In the genomic region with DNA sequence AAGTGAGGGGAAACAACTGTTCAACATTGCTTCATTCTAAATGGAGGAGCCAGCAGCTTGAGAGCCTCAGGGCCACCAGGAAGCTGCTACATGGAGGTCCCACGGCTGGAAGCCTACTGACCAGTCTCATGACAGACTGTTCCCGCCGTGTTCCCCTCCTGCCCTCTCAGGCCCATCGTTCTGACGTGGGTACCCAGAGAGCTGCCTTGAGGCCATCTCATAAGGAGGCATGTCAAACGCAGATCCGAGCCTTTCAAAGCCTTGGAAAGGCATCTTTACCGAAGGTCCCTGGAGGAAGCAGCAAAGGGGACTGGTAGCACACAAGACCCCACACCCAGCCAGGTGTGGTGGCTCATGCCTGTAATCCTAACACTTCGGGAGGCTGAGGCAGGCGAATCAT, we compare ENCODE assay signal across 22 cellular contexts. TPM values are rescaled to one million over a fixed set of nuclear protein-coding genes. Genes with fewer than 3 reads are reported as not detected.
A peak's percentile ranks its signal among the peaks of the same experiment; 100 is the strongest.
DNase-seq lines count a peak whose midpoint lies in the region; ATAC-seq, FAIRE-seq and TF ChIP-seq lines count a peak whose summit lies in the region.
"Had no signal": no experiment of that assay in that cellular context is flagged by ENCODE, and none has a peak within 500 bp of the region (broad histone marks: within the 10 kb centered on the region; RNA-seq: fewer than 3 reads in every experiment).

No MANE protein-coding gene starts in this region.

- BruUV-seq in IMR-90 (replicated peaks; lab: Mats Ljungman, UMichigan): no TSS peak

- ATAC-seq in IMR-90 (ENCODE audit: low read depth): no peak
- ATAC-seq in HG03039 (IDR thresholded peaks at IDR 0.05; ENCODE audit: unreplicated experiment): no peak
- no peak for ATAC-seq in GM21723 (IDR thresholded peaks at IDR 0.05; ENCODE audit: unreplicated experiment)
- ATAC-seq: A549, GM12878 had no signal

- no peaks in the 10 kb centered on the region for H3K9me3 ChIP-seq in IMR-90 (ENCODE audit: control insufficient read depth, insufficient read depth, low read length)
- H3K9me3 ChIP-seq in kidney (ENCODE audit: control insufficient read depth in 1 of 2, low read length in 2 of 2): no peaks in the 10 kb centered on the region
- no peaks in the 10 kb centered on the region for H3K9me3 ChIP-seq in neutrophil
- H3K9me3 ChIP-seq: A549; BE2C; BLaER1 treated with 17β-estradiol and CSF1 and Interleukin-3, amounts not matched to agents 10 nM and 100 nM had no signal

- no peak for DNase-seq in IMR-90
- peak; percentile 29 for DNase-seq in kidney
- DNase-seq in NCI-H2196 treated with DMSO at 0.1 percent for 48 hours (lab: John Stamatoyannopoulos, UW; ENCODE audit: unreplicated experiment): no peak
- DNase-seq: 8988T; ACHN; BE2C; CD4-positive, alpha-beta T cell; CD8-positive, alpha-beta memory T cell; DMS 273 treated with DMSO at 0.1 percent for 48 hours; DMS79; EL; GDM1; GOT3; HCEC 1CT had no signal

- no peak overlapping the region for H3K14ac ChIP-seq in IMR-90 (replicated peaks; ENCODE audit: low read depth, low read length)

- H4K8ac ChIP-seq in IMR-90 (ENCODE audit: low read depth in 2 of 2, low read length in 2 of 2): no peak overlapping the region

- no peak overlapping the region for H3K23ac ChIP-seq in IMR-90 (ENCODE audit: low read depth, low read length)

- CTCF ChIA-PET in IMR-90 (lab: Yijun Ruan, JAX): interaction anchor here (0.6 kb wide), 1 partner anchor 495 kb away, joined by 3 read pairs; no protein-coding TSS in a partner anchor

- dilution Hi-C loops in IMR-90 (cut with HindIII; ENCODE audit: low sequenced_read_pairs, unreplicated experiment): no loop called here

- H3K4me3 ChIP-seq in IMR-90 (ENCODE audit: insufficient read depth, low read depth, low read length): no peak overlapping the region
- no peak overlapping the region for H3K4me3 ChIP-seq in kidney (ENCODE audit: low read length in 2 of 2)
- H3K4me3 ChIP-seq in neutrophil (ENCODE audit: low read depth in 1 of 2, low read length in 1 of 2): peak overlapping the region in 1 of 2 experiments; percentile 18
- H3K4me3 ChIP-seq: A549; BLaER1 treated with 17β-estradiol and CSF1 and Interleukin-3, amounts not matched to agents 10 nM and 100 nM; GM12878 had no signal

- in situ Hi-C loops in IMR-90 (cut with MboI; ENCODE audit: low sequenced_read_pairs): loop anchor here (5.0 kb wide), 1 partner anchor 38 kb away; no protein-coding TSS in a partner anchor

- no peak overlapping the region for H4K5ac ChIP-seq in IMR-90 (ENCODE audit: low read depth, low read length)

- H3K4ac ChIP-seq in IMR-90 (ENCODE audit: low read depth, low read length): no peak overlapping the region

- H2BK15ac ChIP-seq in IMR-90 (ENCODE audit: low read depth, low read length): no peak overlapping the region

- H3K4me2 ChIP-seq in IMR-90 (ENCODE audit: low read depth, low read length): no peak overlapping the region
- H3K4me2 ChIP-seq: A549; BLaER1 treated with 17β-estradiol and CSF1 and Interleukin-3, amounts not matched to agents 10 nM and 100 nM had no signal

- H2BK120ac ChIP-seq in IMR-90 (ENCODE audit: low read depth, low read length): no peak overlapping the region

- H3K4me1 ChIP-seq in IMR-90 (ENCODE audit: control insufficient read depth, insufficient read depth, low read length) (peaks cover 3% of the 10 kb centered on the region), kidney (ENCODE audit: control insufficient read depth in 1 of 2, insufficient read depth in 1 of 2, low read depth in 1 of 2, low read length in 2 of 2) (no peaks in the 10 kb centered on the region), neutrophil (ENCODE audit: control insufficient read depth in 1 of 2, insufficient read depth in 1 of 2, low read depth in 1 of 2, low read length in 1 of 2) (peaks cover 33 to 39% of the 10 kb centered on the region in 2 experiments)

- H4K20me1 ChIP-seq in IMR-90 (ENCODE audit: insufficient read depth, low read length): no peaks in the 10 kb centered on the region
- H4K20me1 ChIP-seq: BLaER1 treated with 17β-estradiol and CSF1 and Interleukin-3, amounts not matched to agents 10 nM and 100 nM had no signal

- H2AFZ ChIP-seq in IMR-90 (replicated peaks; ENCODE audit: low read length, poor library complexity): no peak overlapping the region

- H3K27ac ChIP-seq in IMR-90 (ENCODE audit: insufficient read depth, low read length) (no peak overlapping the region), kidney (ENCODE audit: low read depth in 2 of 2, low read length in 2 of 2) (no peak overlapping the region), neutrophil (peak overlapping the region; percentile 43)
- H3K27ac ChIP-seq: A549; BLaER1 treated with 17β-estradiol and CSF1 and Interleukin-3, amounts not matched to agents 10 nM and 100 nM had no signal

- H2BK5ac ChIP-seq in IMR-90 (ENCODE audit: low read depth, low read length, poor library complexity, severe bottlenecking): no peak overlapping the region

- intact Hi-C loops in IMR-90 (cut with micrococcal nuclease): loop anchor here (10.0 kb wide), 1 partner anchor 295 kb away; a partner anchor contains a TSS
- intact Hi-C loops in kidney (cut with DNase I): loop anchor here (10.0 kb wide), 1 partner anchor 95 kb away; no protein-coding TSS in a partner anchor

- TF ChIP-seq CTCF in IMR-90 (conservative IDR thresholded peaks at IDR 0.05; ENCODE audit: low read depth, low read length) (no peak), kidney (IDR thresholded peaks at IDR 0.05; ENCODE audit: borderline replicate concordance, extremely low read depth, insufficient read depth) (no peak), neutrophil (IDR thresholded peaks at IDR 0.05) (no peak)

- H2BK20ac ChIP-seq in IMR-90 (ENCODE audit: low read depth, low read length): no peak overlapping the region

- POLR2A ChIA-PET in IMR-90 (lab: Charles Lee; ENCODE audit: unreplicated experiment): no interaction called here

- H2AK5ac ChIP-seq in IMR-90 (ENCODE audit: low read depth, low read length): 0 out of 2 replicates have a peak overlapping the region, but pooled peaks have one; percentile 27

- H3K18ac ChIP-seq in IMR-90 (ENCODE audit: low read depth, low read length): no peak overlapping the region

- H3K27me3 ChIP-seq in IMR-90 (ENCODE audit: control insufficient read depth, insufficient read depth, low read length): no peaks in the 10 kb centered on the region
- no peaks in the 10 kb centered on the region for H3K27me3 ChIP-seq in neutrophil
- H3K27me3 ChIP-seq: BE2C; BLaER1 treated with 17β-estradiol and CSF1 and Interleukin-3, amounts not matched to agents 10 nM and 100 nM had no signal

- H3K9ac ChIP-seq in IMR-90 (ENCODE audit: low read depth, low read length) (no peak overlapping the region), kidney (ENCODE audit: low read length in 2 of 2) (no peak overlapping the region)
- H3K9ac ChIP-seq: BLaER1 treated with 17β-estradiol and CSF1 and Interleukin-3, amounts not matched to agents 10 nM and 100 nM had no signal

- H3K56ac ChIP-seq in IMR-90 (ENCODE audit: extremely low read depth, insufficient read depth, low read length): no peak overlapping the region

- no peak for TF ChIP-seq RAD21 in IMR-90 (IDR thresholded peaks at IDR 0.05; ENCODE audit: low read length)

- peaks cover 8% of the 10 kb centered on the region for H3K9me1 ChIP-seq in IMR-90 (ENCODE audit: insufficient read depth, low read length)

- no peak for TF ChIP-seq POLR2A in IMR-90 (IDR thresholded peaks at IDR 0.05; ENCODE audit: low read depth, low read length)

- no peak overlapping the region for H2AK9ac ChIP-seq in IMR-90 (replicated peaks; ENCODE audit: low read depth, low read length, poor library complexity)

- no peak for FAIRE-seq in kidney (lab: Jason Lieb, UNC)
- FAIRE-seq: A549, D721Med, GM12878, H54 had no signal

- WGBS in IMR-90 (ENCODE audit: extremely low coverage in 2 of 2, insufficient read length in 1 of 2), 2 experiments: 82% methylated on average over 7 of the region's 10 CpGs; no CpG with 5 or more reads in 1 of the 2 experiments

- H4K91ac ChIP-seq in IMR-90 (ENCODE audit: insufficient read depth, low read depth, low read length): no peak overlapping the region

- H3K36me3 ChIP-seq in IMR-90 (ENCODE audit: control insufficient read depth, insufficient read depth, low read length): no peaks in the 10 kb centered on the region
- no peaks in the 10 kb centered on the region for H3K36me3 ChIP-seq in kidney (ENCODE audit: control insufficient read depth in 1 of 2, insufficient read depth in 2 of 2, low read length in 2 of 2)
- H3K36me3 ChIP-seq in neutrophil: no peaks in the 10 kb centered on the region
- H3K36me3 ChIP-seq: BLaER1 treated with 17β-estradiol and CSF1 and Interleukin-3, amounts not matched to agents 10 nM and 100 nM had no signal

- no peaks in the 10 kb centered on the region for H3K79me1 ChIP-seq in IMR-90 (ENCODE audit: low read depth in 1 of 2, low read length in 2 of 2)

TF ChIP-seq in IMR-90, 13 proteins besides CTCF, POLR2A, EP300 and RAD21 (continues in another document):
- TF ChIP-seq MAZ (IDR thresholded peaks at IDR 0.05; ENCODE audit: borderline replicate concordance, low read depth, low read length): no peak
- no peak for TF ChIP-seq FOS (IDR thresholded peaks at IDR 0.05; ENCODE audit: low read depth, low read length)
- no peak for TF ChIP-seq MAFK (IDR thresholded peaks at IDR 0.05; ENCODE audit: low read depth, low read length)
- no peak for TF ChIP-seq MXI1 (IDR thresholded peaks at IDR 0.05; ENCODE audit: borderline replicate concordance, low read depth, low read length)
- no peak for TF ChIP-seq CEBPB (IDR thresholded peaks at IDR 0.05; ENCODE audit: low read depth, low read length)
- no peak for TF ChIP-seq RFX5 (IDR thresholded peaks at IDR 0.05; ENCODE audit: low read depth, low read length)

RNA-seq across cellular contexts. Expression of a gene that starts 8.3 kb away (rescaled TPM):
- 19.4 and 21.7 TPM in 2 replicates for total RNA-seq in IMR-90 (2012; rRNA removed)
- polyA plus RNA-seq in IMR-90 (2012; rRNA removed): 97.7 and 128 TPM in 2 replicates
- 30.1 and 51.0 TPM in 2 replicates for polyA plus RNA-seq in IMR-90 (2012; cell fraction: cytosol; rRNA removed)
- polyA plus RNA-seq in IMR-90 (2012; cell fraction: nucleus; rRNA removed; ENCODE audit: low replicate concordance): 388 and 880 TPM in 2 replicates
- total RNA-seq in kidney: 68.2 TPM
- 36.6 TPM for polyA plus RNA-seq in kidney (ENCODE audit: insufficient read depth, low read depth, low replicate concordance)
- total RNA-seq: CD4-positive, alpha-beta T cell; CD8-positive, alpha-beta memory T cell had no signal
- polyA plus RNA-seq: CD8-positive, alpha-beta memory T cell had no signal

RNA-seq across cellular contexts. Expression of a gene that starts 27.6 kb away (rescaled TPM):
- total RNA-seq in IMR-90 (2012; rRNA removed) (under 0.01 TPM in 1 of 2 replicates, not detected in the other), kidney (17.9 TPM)
- polyA plus RNA-seq in IMR-90 (2012; rRNA removed) (0.37 and 0.44 TPM in 2 replicates), kidney (ENCODE audit: insufficient read depth, low read depth, low replicate concordance) (6.7 TPM)
- polyA plus RNA-seq in IMR-90 (2012; cell fraction: cytosol; rRNA removed): 0.67 TPM in 1 of 2 replicates, not detected in the other
- polyA plus RNA-seq in IMR-90 (2012; cell fraction: nucleus; rRNA removed; ENCODE audit: low replicate concordance): 0.45 and 1.5 TPM in 2 replicates
- total RNA-seq: CD4-positive, alpha-beta T cell had no signal
- polyA plus RNA-seq: CD8-positive, alpha-beta memory T cell had no signal

Comparison
In these comparisons a context has a peak if more than half of its experiments do, and no peak if none do; other contexts are left out.
1. RNA of a gene that starts 27.6 kb away (total RNA-seq): 17.9 TPM in kidney (single experiment); under 0.01 TPM in IMR-90; every median in the first group is over 10 times any median in the second.